20 cellular contexts compared by ENCODE assay signal in genomic region chr6:63487123-63487813, GRCh38.
DNase-seq lines count a peak whose midpoint lies in the region; TF ChIP-seq lines count a peak whose summit lies in the region.
"Had no signal": no experiment of that assay in that cellular context is flagged by ENCODE, and none has a peak within 500 bp of the region (broad histone marks: within the 10 kb centered on the region; RNA-seq: fewer than 3 reads in every experiment).

No MANE protein-coding gene starts in this region.

- H3K27me3 ChIP-seq in colonic mucosa = no peaks in the 10 kb centered on the region
- H3K27me3 ChIP-seq in prostate gland (replicated peaks; ENCODE audit: insufficient read depth) = no peaks in the 10 kb centered on the region
- H3K27me3 ChIP-seq: MG63 had no signal

- no peak for TF ChIP-seq POLR2A in prostate gland (IDR thresholded peaks at IDR 0.05)

- H3K4me3 ChIP-seq in colonic mucosa = no peak overlapping the region
- H3K4me3 ChIP-seq in prostate gland = no peak overlapping the region
- H3K4me3 ChIP-seq: HAP-1, MG63 had no signal

- peak overlapping the region; percentile 48 for H3K27ac ChIP-seq in colonic mucosa
- peak overlapping the region in 1 of 2 donors; percentile 1 for H3K27ac ChIP-seq in prostate gland
- H3K27ac ChIP-seq: RWPE1 had no signal

- DNase-seq in Caki2 (ENCODE audit: low read depth) = peak; percentile 10
- DNase-seq in NCI-H69 (lab: John Stamatoyannopoulos, UW) = peak; percentile 10
- peak; percentile 60 for DNase-seq in colonic mucosa
- DNase-seq in prostate gland (ENCODE audit: low spot score) = peak; percentile 65
- no peak for DNase-seq in NCI-H446 treated with DMSO at 0.1 percent for 48 hours (lab: John Stamatoyannopoulos, UW)
- DNase-seq in KBM-7 = no peak
- DNase-seq in midbrain (lab: John Stamatoyannopoulos, UW) = no peak
- DNase-seq: ACHN, C1 segment of cervical spinal cord, DMS79 treated with DMSO at 0.1 percent for 48 hours, KG1, MG63, NCI-H1092 treated with DMSO at 0.1 percent for 48 hours, NCI-H1694, NCI-H2081 treated with DMSO at 0.1 percent for 48 hours, NCI-H510A, NCI-H774, T-helper 1 cell had no signal

- no peaks in the 10 kb centered on the region for H3K36me3 ChIP-seq in colonic mucosa
- H3K36me3 ChIP-seq in prostate gland = no peaks in the 10 kb centered on the region
- H3K36me3 ChIP-seq: HAP-1, MG63 had no signal

- no peaks in the 10 kb centered on the region for H3K9me3 ChIP-seq in colonic mucosa
- H3K9me3 ChIP-seq in prostate gland = no peaks in the 10 kb centered on the region
- H3K9me3 ChIP-seq: HAP-1, MG63 had no signal

- in situ Hi-C loops in Caki2 (cut with HindIII; ENCODE audit: low pct_unique_long_range_greater_than_20kb, low sequenced_read_pairs) (no loop called here), KBM-7 (cut with MboI; ENCODE audit: low pct_unique_long_range_greater_than_20kb, low sequenced_read_pairs) (no loop called here)

- 33% methylated on average over 9 of the region's 9 CpGs for WGBS in prostate gland

- intact Hi-C loops in colonic mucosa (cut with DNase I) (no loop called here), prostate gland (cut with DNase I) (no loop called here)

- peak overlapping the region in 1 of 2 donors; percentile 38 for H3K9ac ChIP-seq in colonic mucosa (ENCODE audit: low read depth in 2 of 2, low read length in 2 of 2)

- no peak for TF ChIP-seq CTCF in colonic mucosa (IDR thresholded peaks at IDR 0.05)
- no peak for TF ChIP-seq CTCF in prostate gland (IDR thresholded peaks at IDR 0.05)

- H3K4me1 ChIP-seq in colonic mucosa (no peaks in the 10 kb centered on the region), prostate gland (replicated peaks) (peaks cover 1% of the 10 kb centered on the region)
- H3K4me1 ChIP-seq: HAP-1 had no signal

Comparison
In these comparisons a context has a peak if more than half of its experiments do, and no peak if none do; other contexts are left out.
1. DNase-seq: peak in Caki2 (single experiment), NCI-H69 (single experiment), colonic mucosa (single experiment) and prostate gland (single experiment); none in NCI-H446 treated with DMSO at 0.1 percent for 48 hours (single experiment), KBM-7 (single experiment) and midbrain (single experiment).